8 cellular contexts compared by ENCODE assay signal in genomic region chr11:122628691-122629555, GRCh38. TPM values are rescaled to one million over a fixed set of nuclear protein-coding genes. Genes with fewer than 3 reads are reported as not detected.
DNase-seq lines count a peak whose midpoint lies in the region; ATAC-seq and TF ChIP-seq lines count a peak whose summit lies in the region.

No MANE protein-coding gene starts in this region.

- no peaks in the 10 kb centered on the region for H3K36me3 Mint-ChIP-seq in type B pancreatic cell

- H3K4ac ChIP-seq in trophoblast cell (ENCODE audit: low read depth, low read length): no peak overlapping the region

- WGBS in gastroesophageal sphincter (ENCODE audit: low coverage in 1 of 2), 2 donors: 33 to 40% methylated on average over 6 to 10 of the region's 11 CpGs
- WGBS in trophoblast cell (ENCODE audit: extremely low coverage, insufficient coverage, insufficient read length): no CpG with 5 or more reads among the region's 11 CpGs

- no peak overlapping the region for H3K27ac Mint-ChIP-seq in type B pancreatic cell

- H3K36me3 ChIP-seq in gastroesophageal sphincter: no peaks in the 10 kb centered on the region
- H3K36me3 ChIP-seq in trophoblast cell (ENCODE audit: control insufficient read depth in 1 of 2, insufficient read depth in 2 of 2, low read length in 2 of 2): no peaks in the 10 kb centered on the region

- H3K4me2 ChIP-seq in trophoblast cell (ENCODE audit: low read length): no peak overlapping the region

- H3K9me3 Mint-ChIP-seq in type B pancreatic cell: no peaks in the 10 kb centered on the region

- in situ Hi-C loops in KBM-7 (cut with MboI; ENCODE audit: low pct_unique_long_range_greater_than_20kb, low sequenced_read_pairs): no loop called here

- H3K27me3 ChIP-seq in gastroesophageal sphincter: peaks cover 20% of the 10 kb centered on the region
- H3K27me3 ChIP-seq in trophoblast cell (ENCODE audit: insufficient read depth, low read length): no peaks in the 10 kb centered on the region

- H4K12ac ChIP-seq in trophoblast cell (ENCODE audit: low read depth, low read length): no peak overlapping the region

- H3K79me1 ChIP-seq in trophoblast cell (ENCODE audit: low read length): no peaks in the 10 kb centered on the region

- peaks cover 12% of the 10 kb centered on the region for H3K4me1 Mint-ChIP-seq in type B pancreatic cell (ENCODE audit: unreplicated experiment)

- H3K4me3 ChIP-seq in gastroesophageal sphincter: no peak overlapping the region
- H3K4me3 ChIP-seq in trophoblast cell (ENCODE audit: low read depth, low read length): no peak overlapping the region

- H4K91ac ChIP-seq in trophoblast cell (ENCODE audit: low read depth, low read length): no peak overlapping the region

- H3K9me3 ChIP-seq in gastroesophageal sphincter (no peaks in the 10 kb centered on the region), trophoblast cell (ENCODE audit: insufficient read depth, low read depth, low read length) (no peaks in the 10 kb centered on the region)

- peak; percentile 62 for ATAC-seq in gastroesophageal sphincter

- TF ChIP-seq CTCF in gastroesophageal sphincter (IDR thresholded peaks at IDR 0.05) (peak; percentile 56 to 90 (median 70)), type B pancreatic cell (conservative IDR thresholded peaks at IDR 0.05) (peak; percentile 84)

- no peak overlapping the region for H4K8ac ChIP-seq in trophoblast cell (ENCODE audit: low read depth, low read length)

- no peak overlapping the region for H2BK5ac ChIP-seq in trophoblast cell (ENCODE audit: low read depth, low read length, poor library complexity)

- no peak overlapping the region for H2BK12ac ChIP-seq in trophoblast cell (ENCODE audit: low read length)

- peaks cover 3% of the 10 kb centered on the region for H3K27me3 Mint-ChIP-seq in type B pancreatic cell

- no peak overlapping the region for H3K9ac ChIP-seq in trophoblast cell (ENCODE audit: low read length)

- no peak overlapping the region for H2AK5ac ChIP-seq in trophoblast cell (ENCODE audit: low read length)

- H2BK120ac ChIP-seq in trophoblast cell (ENCODE audit: insufficient read depth, low read length, poor library complexity): no peak overlapping the region

- H3K79me2 ChIP-seq in trophoblast cell (ENCODE audit: control insufficient read depth, insufficient read depth, low read length, poor library complexity): no peaks in the 10 kb centered on the region

- DNase-seq in SHP77 (lab: John Stamatoyannopoulos, UW) (peak; percentile 9 to 23), SHP77 treated with DMSO at 0.1 percent for 48 hours (lab: John Stamatoyannopoulos, UW) (no peak), KBM-7 (peak; percentile 92), SK-N-DZ (ENCODE audit: low spot score) (peak; percentile 40), trophoblast cell (peak; percentile 77 to 91), type B pancreatic cell (ENCODE audit: extremely low spot score, unreplicated experiment) (no peak)
- DNase-seq in activated naive CD4-positive, alpha-beta T cell (lab: John Stamatoyannopoulos, UW): peak in 3 of 4 experiments; percentile 31 to 55 (median 45)

- H3K14ac ChIP-seq in trophoblast cell (ENCODE audit: low read length): no peak overlapping the region

- H3K4me1 ChIP-seq in gastroesophageal sphincter: no peaks in the 10 kb centered on the region
- peaks cover 0 to 2% of the 10 kb centered on the region in 2 experiments for H3K4me1 ChIP-seq in trophoblast cell (ENCODE audit: control insufficient read depth in 1 of 2, insufficient read depth in 2 of 2, low read length in 2 of 2)

- no peak for TF ChIP-seq POLR2A in gastroesophageal sphincter (IDR thresholded peaks at IDR 0.05)

- H2AFZ ChIP-seq in trophoblast cell (ENCODE audit: insufficient read depth, low read length, poor library complexity): no peak overlapping the region

- no peak for TF ChIP-seq EP300 in gastroesophageal sphincter (IDR thresholded peaks at IDR 0.05)

- H3K27ac ChIP-seq in gastroesophageal sphincter (no peak overlapping the region), trophoblast cell (ENCODE audit: low read depth, low read length) (no peak overlapping the region)

- no peak overlapping the region for H3K4me3 Mint-ChIP-seq in type B pancreatic cell

- H3K18ac ChIP-seq in trophoblast cell (ENCODE audit: low read length): no peak overlapping the region

- no peak overlapping the region for H3K23ac ChIP-seq in trophoblast cell (ENCODE audit: low read length)

RNA-seq across cellular contexts. Expression of gene UBASH3B, which starts 26.6 kb away (rescaled TPM):
- 0.39 and 0.54 TPM in 2 replicates for polyA plus RNA-seq in SK-N-DZ (2014; cell fraction: cytosol; rRNA removed)
- 0.03 and 0.14 TPM in 2 replicates for polyA plus RNA-seq in SK-N-DZ (2014; cell fraction: nucleus; rRNA removed)
- 1 to 10 TPM; 1.8 to 6.6 (median 3.4) TPM for total RNA-seq in gastroesophageal sphincter
- polyA plus RNA-seq in trophoblast cell (2013): 67.0 and 69.0 TPM in 2 replicates
- 8.6 and 8.9 TPM in 2 replicates for total RNA-seq in type B pancreatic cell (ENCODE audit: low replicate concordance)

Comparison
In these comparisons a context has a peak if more than half of its experiments do, and no peak if none do; other contexts are left out.
1. DNase-seq: peak in SHP77 (2 of 2), KBM-7 (single experiment), SK-N-DZ (single experiment), activated naive CD4-positive, alpha-beta T cell (3 of 4) and trophoblast cell (2 of 2); none in SHP77 treated with DMSO at 0.1 percent for 48 hours (single experiment) and type B pancreatic cell (single experiment).